ENCODE assay signal across 9 cellular contexts in genomic region chr16:19879241-19879792, GRCh38. TPM values are rescaled to one million over a fixed set of nuclear protein-coding genes. Genes with fewer than 3 reads are reported as not detected.
A peak's percentile ranks its signal among the peaks of the same experiment; 100 is the strongest.
DNase-seq lines count a peak whose midpoint lies in the region; ATAC-seq and TF ChIP-seq lines count a peak whose summit lies in the region.
"Had no signal": no experiment of that assay in that cellular context is flagged by ENCODE, and none has a peak within 500 bp of the region (broad histone marks: within the 10 kb centered on the region; RNA-seq: fewer than 3 reads in every experiment).

No MANE protein-coding gene starts in this region.

- peak; percentile 68 for DNase-seq in IMR-90
- peak; percentile 52 for DNase-seq in NCI-H748 treated with DMSO at 0.1 percent for 48 hours (lab: John Stamatoyannopoulos, UW)
- DNase-seq in glomerular visceral epithelial cell (ENCODE audit: extremely low spot score): peak; percentile 13
- DNase-seq in NK-92 (lab: John Stamatoyannopoulos, UW; ENCODE audit: unreplicated experiment): no peak
- DNase-seq: NK-92 treated with Interleukin-12 subunit alpha and Interleukin-12 subunit beta, amount 100 ng/mL, for 24 hours had no signal

- no peak overlapping the region for H4K5ac ChIP-seq in IMR-90 (ENCODE audit: low read depth, low read length)

- no peak overlapping the region for H3K4me2 ChIP-seq in IMR-90 (ENCODE audit: low read depth, low read length)

- dilution Hi-C loops in IMR-90 (cut with HindIII; ENCODE audit: low sequenced_read_pairs, unreplicated experiment): loop anchor here (25.0 kb wide), 1 partner anchor 267 kb away; no protein-coding TSS in a partner anchor

- no peak for ATAC-seq in IMR-90 (ENCODE audit: low read depth)
- ATAC-seq in GM21526 (IDR thresholded peaks at IDR 0.05; ENCODE audit: low FRiP score, unreplicated experiment): no peak
- no peak for ATAC-seq in HG02763 (IDR thresholded peaks at IDR 0.05; ENCODE audit: unreplicated experiment)
- ATAC-seq: GM12878 had no signal

- no peaks in the 10 kb centered on the region for H4K20me1 ChIP-seq in IMR-90 (ENCODE audit: insufficient read depth, low read length)

- no peak for TF ChIP-seq RAD21 in IMR-90 (IDR thresholded peaks at IDR 0.05; ENCODE audit: low read length)

- BruUV-seq in IMR-90 (replicated peaks; lab: Mats Ljungman, UMichigan): no TSS peak

- H3K14ac ChIP-seq in IMR-90 (replicated peaks; ENCODE audit: low read depth, low read length): no peak overlapping the region

- H3K9ac ChIP-seq in IMR-90 (ENCODE audit: low read depth, low read length) (no peak overlapping the region), subcutaneous abdominal adipose tissue (ENCODE audit: low read length in 5 of 5) (no peak overlapping the region)

- H3K9me3 ChIP-seq in IMR-90 (ENCODE audit: control insufficient read depth, insufficient read depth, low read length) (no peaks in the 10 kb centered on the region), subcutaneous abdominal adipose tissue (ENCODE audit: control insufficient read depth in 5 of 5, low read length in 5 of 5) (no peaks in the 10 kb centered on the region)

- H2AFZ ChIP-seq in IMR-90 (replicated peaks; ENCODE audit: low read length, poor library complexity): no peak overlapping the region

- no peak overlapping the region for H2BK15ac ChIP-seq in IMR-90 (ENCODE audit: low read depth, low read length)

- TF ChIP-seq CTCF in IMR-90 (conservative IDR thresholded peaks at IDR 0.05; ENCODE audit: low read depth, low read length): no peak

- in situ Hi-C loops in IMR-90 (cut with MboI; ENCODE audit: low sequenced_read_pairs): loop anchor here (25.0 kb wide), 1 partner anchor 767 kb away; the partner anchor contains the start of gene ITPRIPL2

- H3K79me1 ChIP-seq in IMR-90 (ENCODE audit: low read depth in 1 of 2, low read length in 2 of 2): peaks cover 0 to 8% of the 10 kb centered on the region in 2 experiments; a peak in 1 of 4 replicates

- no peak overlapping the region for H3K4ac ChIP-seq in IMR-90 (ENCODE audit: low read depth, low read length)

- no peak overlapping the region for H4K91ac ChIP-seq in IMR-90 (ENCODE audit: insufficient read depth, low read depth, low read length)

- peaks cover 7% of the 10 kb centered on the region for H3K27me3 ChIP-seq in IMR-90 (ENCODE audit: control insufficient read depth, insufficient read depth, low read length)
- H3K27me3 ChIP-seq in subcutaneous abdominal adipose tissue (ENCODE audit: control insufficient read depth in 5 of 5, insufficient read depth in 4 of 5, low read length in 5 of 5): peaks cover 0 to 13% (median 3%) of the 10 kb centered on the region in 5 donors

- no peak overlapping the region for H3K4me3 ChIP-seq in IMR-90 (ENCODE audit: insufficient read depth, low read depth, low read length)
- no peak overlapping the region for H3K4me3 ChIP-seq in subcutaneous abdominal adipose tissue (ENCODE audit: low read depth in 1 of 5, low read length in 5 of 5)
- H3K4me3 ChIP-seq: GM12878 had no signal

- peaks cover 2% of the 10 kb centered on the region; the same call in 1 of the 2 replicates for H3K4me1 ChIP-seq in IMR-90 (ENCODE audit: control insufficient read depth, insufficient read depth, low read length)
- H3K4me1 ChIP-seq in subcutaneous abdominal adipose tissue (ENCODE audit: control insufficient read depth in 5 of 5, insufficient read depth in 5 of 5, low read length in 5 of 5): peaks cover 13 to 81% (median 37%) of the 10 kb centered on the region in 5 donors

- intact Hi-C loops in IMR-90 (cut with micrococcal nuclease): no loop called here

- H2BK20ac ChIP-seq in IMR-90 (ENCODE audit: low read depth, low read length): no peak overlapping the region

- no peak overlapping the region for H3K27ac ChIP-seq in IMR-90 (ENCODE audit: insufficient read depth, low read length)
- peak overlapping the region; percentile 30 for H3K27ac ChIP-seq in subcutaneous abdominal adipose tissue (ENCODE audit: low read depth, low read length)

- H3K23ac ChIP-seq in IMR-90 (ENCODE audit: low read depth, low read length): no peak overlapping the region

- no peak overlapping the region for H4K8ac ChIP-seq in IMR-90 (ENCODE audit: low read depth in 2 of 2, low read length in 2 of 2)

- H2AK5ac ChIP-seq in IMR-90 (ENCODE audit: low read depth, low read length): no peak overlapping the region

- CTCF ChIA-PET in IMR-90 (lab: Yijun Ruan, JAX): no interaction called here

- no peak overlapping the region for H3K18ac ChIP-seq in IMR-90 (ENCODE audit: low read depth, low read length)

- peaks cover 3% of the 10 kb centered on the region for H3K9me1 ChIP-seq in IMR-90 (ENCODE audit: insufficient read depth, low read length)

- no CpG with 5 or more reads among the region's 13 CpGs for WGBS in IMR-90 (ENCODE audit: extremely low coverage in 2 of 2, insufficient read length in 1 of 2), 2 experiments

- TF ChIP-seq POLR2A in IMR-90 (IDR thresholded peaks at IDR 0.05; ENCODE audit: low read depth, low read length): no peak

- no peak overlapping the region for H2BK120ac ChIP-seq in IMR-90 (ENCODE audit: low read depth, low read length)

- POLR2A ChIA-PET in IMR-90 (lab: Charles Lee; ENCODE audit: unreplicated experiment): no interaction called here

- no peak overlapping the region for H3K56ac ChIP-seq in IMR-90 (ENCODE audit: extremely low read depth, insufficient read depth, low read length)

- H2BK5ac ChIP-seq in IMR-90 (ENCODE audit: low read depth, low read length, poor library complexity, severe bottlenecking): no peak overlapping the region

- no peak overlapping the region for H2AK9ac ChIP-seq in IMR-90 (replicated peaks; ENCODE audit: low read depth, low read length, poor library complexity)

- no peaks in the 10 kb centered on the region for H3K36me3 ChIP-seq in IMR-90 (ENCODE audit: control insufficient read depth, insufficient read depth, low read length)
- peaks cover 0 to 6% (median 2%) of the 10 kb centered on the region in 5 donors for H3K36me3 ChIP-seq in subcutaneous abdominal adipose tissue (ENCODE audit: control insufficient read depth in 5 of 5, insufficient read depth in 5 of 5, low read length in 5 of 5)

TF ChIP-seq in IMR-90, 13 proteins besides CTCF, POLR2A, EP300 and RAD21:
- TF ChIP-seq, protein P1, sequence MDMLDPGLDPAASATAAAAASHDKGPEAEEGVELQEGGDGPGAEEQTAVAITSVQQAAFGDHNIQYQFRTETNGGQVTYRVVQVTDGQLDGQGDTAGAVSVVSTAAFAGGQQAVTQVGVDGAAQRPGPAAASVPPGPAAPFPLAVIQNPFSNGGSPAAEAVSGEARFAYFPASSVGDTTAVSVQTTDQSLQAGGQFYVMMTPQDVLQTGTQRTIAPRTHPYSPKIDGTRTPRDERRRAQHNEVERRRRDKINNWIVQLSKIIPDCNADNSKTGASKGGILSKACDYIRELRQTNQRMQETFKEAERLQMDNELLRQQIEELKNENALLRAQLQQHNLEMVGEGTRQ (IDR thresholded peaks at IDR 0.05; ENCODE audit: low read depth, low read length): no peak
- TF ChIP-seq CHD1 (IDR thresholded peaks at IDR 0.05; ENCODE audit: low read depth, low read length): no peak
- TF ChIP-seq, protein P2, sequence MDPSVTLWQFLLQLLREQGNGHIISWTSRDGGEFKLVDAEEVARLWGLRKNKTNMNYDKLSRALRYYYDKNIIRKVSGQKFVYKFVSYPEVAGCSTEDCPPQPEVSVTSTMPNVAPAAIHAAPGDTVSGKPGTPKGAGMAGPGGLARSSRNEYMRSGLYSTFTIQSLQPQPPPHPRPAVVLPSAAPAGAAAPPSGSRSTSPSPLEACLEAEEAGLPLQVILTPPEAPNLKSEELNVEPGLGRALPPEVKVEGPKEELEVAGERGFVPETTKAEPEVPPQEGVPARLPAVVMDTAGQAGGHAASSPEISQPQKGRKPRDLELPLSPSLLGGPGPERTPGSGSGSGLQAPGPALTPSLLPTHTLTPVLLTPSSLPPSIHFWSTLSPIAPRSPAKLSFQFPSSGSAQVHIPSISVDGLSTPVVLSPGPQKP (IDR thresholded peaks at IDR 0.05; ENCODE audit: borderline replicate concordance, low read depth, low read length): no peak
- no peak for TF ChIP-seq MAZ (IDR thresholded peaks at IDR 0.05; ENCODE audit: borderline replicate concordance, low read depth, low read length)
- TF ChIP-seq SMC3 (IDR thresholded peaks at IDR 0.05; ENCODE audit: low read depth, low read length): no peak
- no peak for TF ChIP-seq BHLHE40 (IDR thresholded peaks at IDR 0.05; ENCODE audit: low read depth, low read length)
- no peak for TF ChIP-seq CEBPB (IDR thresholded peaks at IDR 0.05; ENCODE audit: low read depth, low read length)
- TF ChIP-seq MXI1 (IDR thresholded peaks at IDR 0.05; ENCODE audit: borderline replicate concordance, low read depth, low read length): no peak
- no peak for TF ChIP-seq RCOR1 (IDR thresholded peaks at IDR 0.05; ENCODE audit: insufficient replicate concordance, low read length)
- TF ChIP-seq NFE2L2 (IDR thresholded peaks at IDR 0.05; ENCODE audit: low read depth, low read length): no peak
- TF ChIP-seq FOS (IDR thresholded peaks at IDR 0.05; ENCODE audit: low read depth, low read length): no peak
- TF ChIP-seq MAFK (IDR thresholded peaks at IDR 0.05; ENCODE audit: low read depth, low read length): no peak
- TF ChIP-seq RFX5 (IDR thresholded peaks at IDR 0.05; ENCODE audit: low read depth, low read length): no peak
TF ChIP-seq in IMR-90: peak in this region for 0.

RNA-seq across cellular contexts. Expression of gene GPRC5B, which starts 5.3 kb away (rescaled TPM):
- 2.2 and 2.5 TPM in 2 replicates for total RNA-seq in IMR-90 (2012; rRNA removed)
- 6.8 and 8.5 TPM in 2 replicates for polyA plus RNA-seq in IMR-90 (2012; rRNA removed)
- 3.7 and 19.8 TPM in 2 replicates for polyA plus RNA-seq in IMR-90 (2012; cell fraction: cytosol; rRNA removed)
- polyA plus RNA-seq in IMR-90 (2012; cell fraction: nucleus; rRNA removed; ENCODE audit: low replicate concordance): 7.0 and 7.6 TPM in 2 replicates
